1 cellular context compared by ENCODE assay signal in genomic region chr10:8211631-8212030, GRCh38.
TF ChIP-seq lines count a peak whose summit lies in the region.

No MANE protein-coding gene starts in this region.

TF ChIP-seq in GM23338, 12 proteins besides CTCF, POLR2A, EP300 and RAD21 (continued from another document):
- TF ChIP-seq, protein P1, sequence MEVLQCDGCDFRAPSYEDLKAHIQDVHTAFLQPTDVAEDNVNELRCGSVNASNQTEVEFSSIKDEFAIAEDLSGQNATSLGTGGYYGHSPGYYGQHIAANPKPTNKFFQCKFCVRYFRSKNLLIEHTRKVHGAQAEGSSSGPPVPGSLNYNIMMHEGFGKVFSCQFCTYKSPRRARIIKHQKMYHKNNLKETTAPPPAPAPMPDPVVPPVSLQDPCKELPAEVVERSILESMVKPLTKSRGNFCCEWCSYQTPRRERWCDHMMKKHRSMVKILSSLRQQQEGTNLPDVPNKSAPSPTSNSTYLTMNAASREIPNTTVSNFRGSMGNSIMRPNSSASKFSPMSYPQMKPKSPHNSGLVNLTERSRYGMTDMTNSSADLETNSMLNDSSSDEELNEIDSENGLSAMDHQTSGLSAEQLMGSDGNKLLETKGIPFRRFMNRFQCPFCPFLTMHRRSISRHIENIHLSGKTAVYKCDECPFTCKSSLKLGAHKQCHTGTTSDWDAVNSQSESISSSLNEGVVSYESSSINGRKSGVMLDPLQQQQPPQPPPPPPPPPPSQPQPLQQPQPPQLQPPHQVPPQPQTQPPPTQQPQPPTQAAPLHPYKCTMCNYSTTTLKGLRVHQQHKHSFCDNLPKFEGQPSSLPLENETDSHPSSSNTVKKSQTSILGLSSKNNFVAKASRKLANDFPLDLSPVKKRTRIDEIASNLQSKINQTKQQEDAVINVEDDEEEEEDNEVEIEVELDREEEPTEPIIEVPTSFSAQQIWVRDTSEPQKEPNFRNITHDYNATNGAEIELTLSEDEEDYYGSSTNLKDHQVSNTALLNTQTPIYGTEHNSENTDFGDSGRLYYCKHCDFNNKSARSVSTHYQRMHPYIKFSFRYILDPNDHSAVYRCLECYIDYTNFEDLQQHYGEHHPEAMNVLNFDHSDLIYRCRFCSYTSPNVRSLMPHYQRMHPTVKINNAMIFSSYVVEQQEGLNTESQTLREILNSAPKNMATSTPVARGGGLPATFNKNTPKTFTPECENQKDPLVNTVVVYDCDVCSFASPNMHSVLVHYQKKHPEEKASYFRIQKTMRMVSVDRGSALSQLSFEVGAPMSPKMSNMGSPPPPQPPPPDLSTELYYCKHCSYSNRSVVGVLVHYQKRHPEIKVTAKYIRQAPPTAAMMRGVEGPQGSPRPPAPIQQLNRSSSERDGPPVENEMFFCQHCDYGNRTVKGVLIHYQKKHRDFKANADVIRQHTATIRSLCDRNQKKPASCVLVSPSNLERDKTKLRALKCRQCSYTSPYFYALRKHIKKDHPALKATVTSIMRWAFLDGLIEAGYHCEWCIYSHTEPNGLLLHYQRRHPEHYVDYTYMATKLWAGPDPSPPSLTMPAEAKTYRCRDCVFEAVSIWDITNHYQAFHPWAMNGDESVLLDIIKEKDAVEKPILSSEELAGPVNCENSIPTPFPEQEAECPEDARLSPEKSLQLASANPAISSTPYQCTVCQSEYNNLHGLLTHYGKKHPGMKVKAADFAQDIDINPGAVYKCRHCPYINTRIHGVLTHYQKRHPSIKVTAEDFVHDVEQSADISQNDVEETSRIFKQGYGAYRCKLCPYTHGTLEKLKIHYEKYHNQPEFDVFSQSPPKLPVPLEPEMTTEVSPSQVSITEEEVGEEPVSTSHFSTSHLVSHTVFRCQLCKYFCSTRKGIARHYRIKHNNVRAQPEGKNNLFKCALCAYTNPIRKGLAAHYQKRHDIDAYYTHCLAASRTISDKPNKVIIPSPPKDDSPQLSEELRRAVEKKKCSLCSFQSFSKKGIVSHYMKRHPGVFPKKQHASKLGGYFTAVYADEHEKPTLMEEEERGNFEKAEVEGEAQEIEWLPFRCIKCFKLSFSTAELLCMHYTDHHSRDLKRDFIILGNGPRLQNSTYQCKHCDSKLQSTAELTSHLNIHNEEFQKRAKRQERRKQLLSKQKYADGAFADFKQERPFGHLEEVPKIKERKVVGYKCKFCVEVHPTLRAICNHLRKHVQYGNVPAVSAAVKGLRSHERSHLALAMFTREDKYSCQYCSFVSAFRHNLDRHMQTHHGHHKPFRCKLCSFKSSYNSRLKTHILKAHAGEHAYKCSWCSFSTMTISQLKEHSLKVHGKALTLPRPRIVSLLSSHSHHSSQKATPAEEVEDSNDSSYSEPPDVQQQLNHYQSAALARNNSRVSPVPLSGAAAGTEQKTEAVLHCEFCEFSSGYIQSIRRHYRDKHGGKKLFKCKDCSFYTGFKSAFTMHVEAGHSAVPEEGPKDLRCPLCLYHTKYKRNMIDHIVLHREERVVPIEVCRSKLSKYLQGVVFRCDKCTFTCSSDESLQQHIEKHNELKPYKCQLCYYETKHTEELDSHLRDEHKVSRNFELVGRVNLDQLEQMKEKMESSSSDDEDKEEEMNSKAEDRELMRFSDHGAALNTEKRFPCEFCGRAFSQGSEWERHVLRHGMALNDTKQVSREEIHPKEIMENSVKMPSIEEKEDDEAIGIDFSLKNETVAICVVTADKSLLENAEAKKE (CRISPR knock-in tag; IDR thresholded peaks at IDR 0.05) = no peak
- TF ChIP-seq ZNF331 (CRISPR knock-in tag; IDR thresholded peaks at IDR 0.05; ENCODE audit: low read depth) = no peak
- TF ChIP-seq, protein P2, sequence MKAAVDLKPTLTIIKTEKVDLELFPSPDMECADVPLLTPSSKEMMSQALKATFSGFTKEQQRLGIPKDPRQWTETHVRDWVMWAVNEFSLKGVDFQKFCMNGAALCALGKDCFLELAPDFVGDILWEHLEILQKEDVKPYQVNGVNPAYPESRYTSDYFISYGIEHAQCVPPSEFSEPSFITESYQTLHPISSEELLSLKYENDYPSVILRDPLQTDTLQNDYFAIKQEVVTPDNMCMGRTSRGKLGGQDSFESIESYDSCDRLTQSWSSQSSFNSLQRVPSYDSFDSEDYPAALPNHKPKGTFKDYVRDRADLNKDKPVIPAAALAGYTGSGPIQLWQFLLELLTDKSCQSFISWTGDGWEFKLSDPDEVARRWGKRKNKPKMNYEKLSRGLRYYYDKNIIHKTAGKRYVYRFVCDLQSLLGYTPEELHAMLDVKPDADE (IDR thresholded peaks at IDR 0.05) = no peak
